In genomic region chr4:42588909-42589308, GRCh38 we compare ENCODE assay signal across 18 cellular contexts.
"Had no signal": no experiment of that assay in that cellular context is flagged by ENCODE, and none has a peak within 500 bp of the region (broad histone marks: within the 10 kb centered on the region; RNA-seq: fewer than 3 reads in every experiment).

No MANE protein-coding gene starts in this region.

- H3K4me3 ChIP-seq: cardiac muscle cell, esophagus squamous epithelium, lower lobe of right lung, prostate gland, skin epidermis, transverse colon, vagina had no signal

- H3K9me3 ChIP-seq: esophagus squamous epithelium, lower lobe of right lung, prostate gland, transverse colon, vagina had no signal

- H3K27ac ChIP-seq: cardiac muscle cell, esophagus squamous epithelium, lower lobe of right lung, prostate gland, skin epidermis, transverse colon, vagina, VCaP had no signal

- H3K27me3 ChIP-seq: cardiac muscle cell, esophagus squamous epithelium, transverse colon, vagina had no signal

- H3K4me1 ChIP-seq: esophagus squamous epithelium, lower lobe of right lung, prostate gland, transverse colon, vagina had no signal

- FAIRE-seq: endometrium, islet of Langerhans had no signal

- H3K36me3 ChIP-seq: cardiac muscle cell, esophagus squamous epithelium, prostate gland, transverse colon, vagina had no signal

- DNase-seq: activated CD4-positive, alpha-beta T cell treated with anti-CD3 and anti-CD28 coated beads, Interleukin-2, amount 50 U/mL, for 48 hours; activated naive CD4-positive, alpha-beta T cell treated with anti-CD3 and anti-CD28 coated beads, Interleukin-2, amount 50 U/mL, for 16 hours; esophagus squamous epithelium; head of caudate nucleus; left colon; lower lobe of right lung; midbrain; right cardiac atrium; stimulated activated CD4-positive, alpha-beta T cell treated with anti-CD3 and anti-CD28 coated beads, Interleukin-4, amount 100 ng/mL, for 24 hours; stimulated activated naive CD8-positive, alpha-beta T cell treated with anti-CD3 and anti-CD28 coated beads, Interleukin-15, Interleukin-2, amounts not matched to agents 100 U/mL and 50 U/mL, for 24 hours; transverse colon had no signal

- ATAC-seq: left colon; lower lobe of right lung; right cardiac atrium; stimulated activated naive CD8-positive, alpha-beta T cell treated with anti-CD3 and anti-CD28 coated beads, Interleukin-15, Interleukin-2, amounts not matched to agents 100 U/mL and 50 U/mL, for 24 hours had no signal
